In genomic region chr3:172287811-172288477, GRCh38 we compare ENCODE assay signal across 23 cellular contexts.
A peak's percentile ranks its signal among the peaks of the same experiment; 100 is the strongest.
DNase-seq lines count a peak whose midpoint lies in the region; ATAC-seq and TF ChIP-seq lines count a peak whose summit lies in the region.
"Had no signal": no experiment of that assay in that cellular context is flagged by ENCODE, and none has a peak within 500 bp of the region (broad histone marks: within the 10 kb centered on the region; RNA-seq: fewer than 3 reads in every experiment).

No MANE protein-coding gene starts in this region.

- H3K27ac Mint-ChIP-seq in chondrocyte (ENCODE audit: unreplicated experiment) (peak overlapping the region; percentile 53), nephron progenitor cell (peak overlapping the region; percentile 17)
- H3K27ac Mint-ChIP-seq: IgD-negative memory B cell, T-cell had no signal

- no peaks in the 10 kb centered on the region for H3K27me3 ChIP-seq in right cardiac atrium (ENCODE audit: control insufficient read depth, insufficient read depth)
- H3K27me3 ChIP-seq in esophagus squamous epithelium = no peaks in the 10 kb centered on the region
- H3K27me3 ChIP-seq: body of pancreas had no signal

- H3K4me1 Mint-ChIP-seq in chondrocyte (ENCODE audit: low read depth) (peaks cover 88% of the 10 kb centered on the region), nephron progenitor cell (peaks cover 68% of the 10 kb centered on the region)

- no peak overlapping the region for H3K4me3 Mint-ChIP-seq in chondrocyte (ENCODE audit: unreplicated experiment)
- no peak overlapping the region for H3K4me3 Mint-ChIP-seq in nephron progenitor cell
- H3K4me3 Mint-ChIP-seq: IgD-negative memory B cell, neural crest cell, T-cell had no signal

- H3K9me3 Mint-ChIP-seq in chondrocyte (ENCODE audit: low read depth) (no peaks in the 10 kb centered on the region), nephron progenitor cell (no peaks in the 10 kb centered on the region)
- H3K9me3 Mint-ChIP-seq: IgD-negative memory B cell, neural crest cell, T-cell had no signal

- H3K27ac ChIP-seq in right cardiac atrium (ENCODE audit: low read length) (peak overlapping the region; percentile 85), esophagus squamous epithelium (no peak overlapping the region)
- H3K27ac ChIP-seq: coronary artery, HL-60, VCaP had no signal

- peaks cover 31% of the 10 kb centered on the region for H3K36me3 Mint-ChIP-seq in chondrocyte (ENCODE audit: low read depth)
- peaks cover 50% of the 10 kb centered on the region for H3K36me3 Mint-ChIP-seq in nephron progenitor cell (ENCODE audit: low read depth)

- no peaks in the 10 kb centered on the region for H3K27me3 Mint-ChIP-seq in chondrocyte (ENCODE audit: low read depth)
- no peaks in the 10 kb centered on the region for H3K27me3 Mint-ChIP-seq in nephron progenitor cell (ENCODE audit: low read depth, poor library complexity)
- H3K27me3 Mint-ChIP-seq: IgD-negative memory B cell, T-cell had no signal

- TF ChIP-seq CTCF in chondrocyte (IDR thresholded peaks at IDR 0.05) (no peak), nephron progenitor cell (IDR thresholded peaks at IDR 0.05) (no peak), esophagus squamous epithelium (IDR thresholded peaks at IDR 0.05) (no peak)

- ATAC-seq in right cardiac atrium (peak; percentile 67 to 85), GM21825 (IDR thresholded peaks at IDR 0.05; ENCODE audit: unreplicated experiment) (no peak)
- ATAC-seq: body of pancreas had no signal

- WGBS in right cardiac atrium = 57% methylated on average over 5 of the region's 5 CpGs
- 88 to 96% methylated on average over 5 of the region's 5 CpGs for WGBS in esophagus squamous epithelium, 2 donors

- H3K4me3 ChIP-seq in right cardiac atrium (ENCODE audit: low read length) (no peak overlapping the region), esophagus squamous epithelium (no peak overlapping the region)
- H3K4me3 ChIP-seq: body of pancreas, coronary artery had no signal

- no peak for TF ChIP-seq POLR2A in esophagus squamous epithelium (IDR thresholded peaks at IDR 0.05)

- H3K9me3 ChIP-seq in right cardiac atrium (ENCODE audit: control insufficient read depth, low read length) (no peaks in the 10 kb centered on the region), esophagus squamous epithelium (no peaks in the 10 kb centered on the region)
- H3K9me3 ChIP-seq: body of pancreas had no signal

- H3K4me1 ChIP-seq in right cardiac atrium (ENCODE audit: control insufficient read depth, insufficient read depth, low read length) (peaks cover 15% of the 10 kb centered on the region), esophagus squamous epithelium (peaks cover 0 to 7% (median 0%) of the 10 kb centered on the region in 3 donors)

- DNase-seq in HUDEP-2 (lab: John Stamatoyannopoulos, UW; ENCODE audit: unreplicated experiment in 76 of 76) (peak in 39 of 76 experiments; percentile 2 to 77 (median 31)), chondrocyte (ENCODE audit: low spot score) (no peak), right cardiac atrium (peak in 1 of 3 donors; percentile 57), nephron progenitor cell (no peak), DMS53 (lab: John Stamatoyannopoulos, UW) (no peak), esophagus squamous epithelium (lab: John Stamatoyannopoulos, UW) (no peak)
- DNase-seq in activated CD4-positive, CD25-positive, alpha-beta regulatory T cell treated with anti-CD3 and anti-CD28 coated beads, Interleukin-2, amount 50 U/mL, for 72 hours = no peak
- DNase-seq: activated CD8-positive, alpha-beta memory T cell treated with anti-CD3 and anti-CD28 coated beads, Interleukin-2, amount 50 U/mL, for 48 hours; activated effector memory CD4-positive, alpha-beta T cell treated with Interleukin-2 at 50 U/mL for 16 hours; body of pancreas; C1 segment of cervical spinal cord; MM.1S; NCI-H146; NCI-H526 treated with DMSO at 0.1 percent for 48 hours; stimulated activated CD4-positive, alpha-beta T cell treated with anti-CD3 and anti-CD28 coated beads, Interleukin-12 subunit alpha, Interleukin-12 subunit beta, amount 100 ng/mL, for 4 hours; stimulated activated CD8-positive, alpha-beta memory T cell treated with anti-CD3 and anti-CD28 coated beads, Interleukin-4, amount 100 ng/mL, for 48 hours had no signal

- H3K36me3 ChIP-seq in esophagus squamous epithelium = peaks cover 0 to 30% (median 0%) of the 10 kb centered on the region in 3 donors

- intact Hi-C loops in right cardiac atrium (cut with DNase I) (loop anchor here in 1 of 4 donors (10.0 kb wide), 1 partner anchor 243 kb away; no protein-coding TSS in a partner anchor), esophagus squamous epithelium (cut with DNase I) (no loop called here)

Comparison
In these comparisons a context has a peak if more than half of its experiments do, and no peak if none do; other contexts are left out.
1. DNase-seq: peak in HUDEP-2 (39 of 76); none in chondrocyte (single experiment), nephron progenitor cell (single experiment), DMS53 (single experiment), esophagus squamous epithelium (single experiment) and activated CD4-positive, CD25-positive, alpha-beta regulatory T cell treated with anti-CD3 and anti-CD28 coated beads, Interleukin-2, amount 50 U/mL, for 72 hours (single experiment).